Comparison of ENCODE assay signal across 9 cellular contexts in genomic region chr13:76745246-76746200, GRCh38.
DNase-seq lines count a peak whose midpoint lies in the region; ATAC-seq and TF ChIP-seq lines count a peak whose summit lies in the region.
"Had no signal": no experiment of that assay in that cellular context is flagged by ENCODE, and none has a peak within 500 bp of the region (broad histone marks: within the 10 kb centered on the region; RNA-seq: fewer than 3 reads in every experiment).

No MANE protein-coding gene starts in this region.

- no peak overlapping the region for H3K27ac Mint-ChIP-seq in neural progenitor cell
- H3K27ac Mint-ChIP-seq in activated CD8-positive, alpha-beta T cell treated with anti-CD3 and anti-CD28 coated beads, Interleukin-2, amount 10 ng/mL, durations not matched to agents 7 days and 5 days = no peak overlapping the region
- H3K27ac Mint-ChIP-seq in CD8-positive, alpha-beta memory T cell = no peak overlapping the region

- no peaks in the 10 kb centered on the region for H3F3A ChIP-seq in neural progenitor cell (ENCODE audit: low read depth)

- H3K36me3 ChIP-seq in neural progenitor cell (no peaks in the 10 kb centered on the region), BE2C (no peaks in the 10 kb centered on the region)
- H3K36me3 ChIP-seq in CD8-positive, alpha-beta memory T cell (ENCODE audit: insufficient read depth, low read length) = no peaks in the 10 kb centered on the region

- H3K27me3 Mint-ChIP-seq in neural progenitor cell (ENCODE audit: insufficient read depth, low read depth) = no peaks in the 10 kb centered on the region
- H3K27me3 Mint-ChIP-seq in activated CD8-positive, alpha-beta T cell treated with anti-CD3 and anti-CD28 coated beads, Interleukin-2, amount 10 ng/mL, durations not matched to agents 7 days and 5 days (ENCODE audit: low read depth) = peaks cover 2% of the 10 kb centered on the region
- H3K27me3 Mint-ChIP-seq in CD8-positive, alpha-beta memory T cell = peaks cover 0 to 22% of the 10 kb centered on the region in 2 donors

- no peaks in the 10 kb centered on the region for H3K9me3 ChIP-seq in neural progenitor cell (ENCODE audit: low read depth)
- no peaks in the 10 kb centered on the region for H3K9me3 ChIP-seq in CD8-positive, alpha-beta memory T cell (ENCODE audit: low read length)
- no peaks in the 10 kb centered on the region for H3K9me3 ChIP-seq in BE2C

- H3K27ac ChIP-seq in neural progenitor cell = no peak overlapping the region
- H3K27ac ChIP-seq in CD8-positive, alpha-beta memory T cell (ENCODE audit: low read depth, low read length) = no peak overlapping the region

- H4K20me1 ChIP-seq in neural progenitor cell (ENCODE audit: low read depth) = no peaks in the 10 kb centered on the region

- POLR2A ChIA-PET in activated CD8-positive, alpha-beta T cell treated with anti-CD3 and anti-CD28 coated beads, Interleukin-2, amount 10 ng/mL, durations not matched to agents 7 days and 5 days (lab: Charles Lee) = no interaction called here
- POLR2A ChIA-PET in CD8-positive, alpha-beta memory T cell (lab: Charles Lee) = no interaction called here

- no peaks in the 10 kb centered on the region for H3K4me1 ChIP-seq in neural progenitor cell
- H3K4me1 ChIP-seq in CD8-positive, alpha-beta memory T cell (ENCODE audit: insufficient read depth, low read length) = no peaks in the 10 kb centered on the region
- H3K4me1 ChIP-seq in BE2C = no peaks in the 10 kb centered on the region

- H3K27me3 ChIP-seq in neural progenitor cell (no peaks in the 10 kb centered on the region), BE2C (no peaks in the 10 kb centered on the region)
- H3K27me3 ChIP-seq in CD8-positive, alpha-beta memory T cell (ENCODE audit: insufficient read depth, low read length, poor library complexity, severe bottlenecking) = no peaks in the 10 kb centered on the region

- DNase-seq in NOMO-1 treated with DMSO at 0.1 percent for 48 hours (lab: John Stamatoyannopoulos, UW; ENCODE audit: unreplicated experiment) = peak; percentile 90
- DNase-seq in neural progenitor cell (ENCODE audit: low spot score) = no peak
- DNase-seq in stimulated activated CD4-positive, alpha-beta T cell treated with anti-CD3 and anti-CD28 coated beads, Interleukin-2, amount 100 ng/mL, for 48 hours = no peak
- DNase-seq in activated CD8-positive, alpha-beta T cell treated with anti-CD3 and anti-CD28 coated beads, Interleukin-2, amount 10 ng/mL, durations not matched to agents 7 days and 5 days = no peak
- no peak for DNase-seq in CD8-positive, alpha-beta memory T cell
- DNase-seq in BE2C = no peak
- DNase-seq: SHP77 treated with DMSO at 0.1 percent for 48 hours had no signal

- H3K9ac ChIP-seq in neural progenitor cell = no peak overlapping the region

- no peaks in the 10 kb centered on the region for H3K9me3 Mint-ChIP-seq in neural progenitor cell
- no peaks in the 10 kb centered on the region for H3K9me3 Mint-ChIP-seq in activated CD8-positive, alpha-beta T cell treated with anti-CD3 and anti-CD28 coated beads, Interleukin-2, amount 10 ng/mL, durations not matched to agents 7 days and 5 days (ENCODE audit: insufficient read depth)
- H3K9me3 Mint-ChIP-seq in CD8-positive, alpha-beta memory T cell = peaks cover 0 to 5% (median 0%) of the 10 kb centered on the region in 5 donors

- H3K4me1 Mint-ChIP-seq in neural progenitor cell = no peaks in the 10 kb centered on the region
- H3K4me1 Mint-ChIP-seq in activated CD8-positive, alpha-beta T cell treated with anti-CD3 and anti-CD28 coated beads, Interleukin-2, amount 10 ng/mL, durations not matched to agents 7 days and 5 days (ENCODE audit: low read depth) = peaks cover 4% of the 10 kb centered on the region
- H3K4me1 Mint-ChIP-seq in CD8-positive, alpha-beta memory T cell = no peaks in the 10 kb centered on the region

- CTCF ChIA-PET in activated CD8-positive, alpha-beta T cell treated with anti-CD3 and anti-CD28 coated beads, Interleukin-2, amount 10 ng/mL, durations not matched to agents 7 days and 5 days (lab: Charles Lee) = no interaction called here
- CTCF ChIA-PET in CD8-positive, alpha-beta memory T cell (lab: Charles Lee) = no interaction called here

- ATAC-seq in GM19035 (IDR thresholded peaks at IDR 0.05; ENCODE audit: unreplicated experiment) (peak; percentile 76), HG02943 (IDR thresholded peaks at IDR 0.05; ENCODE audit: low read depth, unreplicated experiment) (peak; percentile 54)
- no peak for ATAC-seq in activated CD8-positive, alpha-beta T cell treated with anti-CD3 and anti-CD28 coated beads, Interleukin-2, amount 10 ng/mL, durations not matched to agents 7 days and 5 days

- H3K36me3 Mint-ChIP-seq in neural progenitor cell = no peaks in the 10 kb centered on the region
- no peaks in the 10 kb centered on the region for H3K36me3 Mint-ChIP-seq in activated CD8-positive, alpha-beta T cell treated with anti-CD3 and anti-CD28 coated beads, Interleukin-2, amount 10 ng/mL, durations not matched to agents 7 days and 5 days (ENCODE audit: low read depth)
- H3K36me3 Mint-ChIP-seq in CD8-positive, alpha-beta memory T cell = no peaks in the 10 kb centered on the region

- H3K4me3 Mint-ChIP-seq in neural progenitor cell = no peak overlapping the region
- no peak overlapping the region for H3K4me3 Mint-ChIP-seq in activated CD8-positive, alpha-beta T cell treated with anti-CD3 and anti-CD28 coated beads, Interleukin-2, amount 10 ng/mL, durations not matched to agents 7 days and 5 days
- no peak overlapping the region for H3K4me3 Mint-ChIP-seq in CD8-positive, alpha-beta memory T cell

- H3K4me2 ChIP-seq in neural progenitor cell = no peak overlapping the region

- no peak overlapping the region for H3K4me3 ChIP-seq in neural progenitor cell
- H3K4me3 ChIP-seq in CD8-positive, alpha-beta memory T cell (ENCODE audit: low read length) = no peak overlapping the region
- H3K4me3 ChIP-seq in BE2C (ENCODE audit: low read depth, low read length) = no peak overlapping the region

- TF ChIP-seq CTCF in neural progenitor cell (IDR thresholded peaks at IDR 0.05) = no peak
- TF ChIP-seq CTCF in BE2C (IDR thresholded peaks at IDR 0.05; ENCODE audit: low read depth, low read length) = no peak

- no peaks in the 10 kb centered on the region for H3K79me2 ChIP-seq in neural progenitor cell (ENCODE audit: low read depth)

- H2AFZ ChIP-seq in neural progenitor cell (replicated peaks) = peak overlapping the region; percentile 2
